8 cellular contexts compared by ENCODE assay signal in the genomic region with DNA sequence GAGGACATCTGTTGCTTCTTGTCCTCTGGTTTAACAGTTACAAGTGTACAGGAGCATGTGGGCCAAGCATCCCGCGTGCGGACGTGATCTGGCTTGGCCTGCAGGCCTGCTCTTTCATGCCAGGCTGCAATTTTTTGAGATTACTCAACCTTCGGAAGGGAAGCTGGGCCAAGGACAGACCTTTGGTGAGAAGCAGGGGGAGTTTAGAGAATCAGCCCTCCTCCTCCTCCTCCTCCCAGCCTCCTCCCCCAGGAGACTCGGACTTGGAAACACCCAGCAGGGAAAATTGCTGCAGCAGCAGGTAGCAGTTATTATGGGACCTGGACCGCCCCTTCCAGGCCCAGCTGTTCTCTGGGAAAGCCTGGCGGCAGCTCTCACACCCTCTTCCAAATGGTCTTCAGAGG. TPM values are rescaled to one million over a fixed set of nuclear protein-coding genes. Genes with fewer than 3 reads are reported as not detected.
A peak's percentile ranks its signal among the peaks of the same experiment; 100 is the strongest.
DNase-seq lines count a peak whose midpoint lies in the region; ATAC-seq and TF ChIP-seq lines count a peak whose summit lies in the region.

No MANE protein-coding gene starts in this region.

- no peaks in the 10 kb centered on the region for H3K9me3 Mint-ChIP-seq in stimulated activated memory B cell treated with anti-CD40 and anti-IgM and Interleukin-4, amounts not matched to agents 10 μg/mL and 1 μg/mL and 100 μg/mL, for 72 hours

- peaks cover 28% of the 10 kb centered on the region for H3K4me1 ChIP-seq in SJCRH30

- ATAC-seq in left cardiac atrium (peak; percentile 88 to 93), GM18909 (IDR thresholded peaks at IDR 0.05; ENCODE audit: poor library complexity, unreplicated experiment) (no peak)
- ATAC-seq in stimulated activated memory B cell treated with anti-CD40 and anti-IgM and Interleukin-4, amounts not matched to agents 10 μg/mL and 1 μg/mL and 100 μg/mL, for 72 hours, result no peak

- peaks cover 72% of the 10 kb centered on the region for H3K4me1 Mint-ChIP-seq in stimulated activated memory B cell treated with anti-CD40 and anti-IgM and Interleukin-4, amounts not matched to agents 10 μg/mL and 1 μg/mL and 100 μg/mL, for 72 hours

- no peak overlapping the region for H3K4me3 Mint-ChIP-seq in stimulated activated memory B cell treated with anti-CD40 and anti-IgM and Interleukin-4, amounts not matched to agents 10 μg/mL and 1 μg/mL and 100 μg/mL, for 72 hours

- no peaks in the 10 kb centered on the region for H3K36me3 ChIP-seq in SJCRH30

- DNase-seq in HFF-Myc (ENCODE audit: extremely low read depth, low read depth), result peak; percentile 80
- DNase-seq in SJCRH30, result peak; percentile 66 to 75
- peak; percentile 77 for DNase-seq in left cardiac atrium
- no peak for DNase-seq in globus pallidus (ENCODE audit: low spot score)
- DNase-seq in T-helper 1 cell, result no peak
- DNase-seq in T-helper 9 cell, result no peak

- H3K27ac Mint-ChIP-seq in stimulated activated memory B cell treated with anti-CD40 and anti-IgM and Interleukin-4, amounts not matched to agents 10 μg/mL and 1 μg/mL and 100 μg/mL, for 72 hours, result peak overlapping the region; percentile 91

- no peaks in the 10 kb centered on the region for H3K27me3 ChIP-seq in SJCRH30

- H3K27ac ChIP-seq in SJCRH30, result peak overlapping the region; percentile 60

- no peaks in the 10 kb centered on the region for H3K36me3 Mint-ChIP-seq in stimulated activated memory B cell treated with anti-CD40 and anti-IgM and Interleukin-4, amounts not matched to agents 10 μg/mL and 1 μg/mL and 100 μg/mL, for 72 hours

- no peak for TF ChIP-seq CTCF in HFF-Myc (IDR thresholded peaks at IDR 0.05; ENCODE audit: low read depth, low read length, missing control alignments)

- H3K27me3 Mint-ChIP-seq in stimulated activated memory B cell treated with anti-CD40 and anti-IgM and Interleukin-4, amounts not matched to agents 10 μg/mL and 1 μg/mL and 100 μg/mL, for 72 hours, result no peaks in the 10 kb centered on the region

- no peaks in the 10 kb centered on the region for H3K9me3 ChIP-seq in SJCRH30 (replicated peaks)

- H3K4me3 ChIP-seq in HFF-Myc (replicated peaks; ENCODE audit: low read depth, low read length) (peak overlapping the region; percentile 14; the same call in 1 of the 2 replicates), SJCRH30 (peak overlapping the region; percentile 34)

- intact Hi-C loops in left cardiac atrium (cut with DNase I), result no loop called here

RNA-seq across cellular contexts. Expression of a gene that starts 5.1 kb away (rescaled TPM):
- 9.5 and 10.1 TPM in 2 replicates for total RNA-seq in SJCRH30 (2014; rRNA removed; shearing (Covaris generic))
- total RNA-seq in left cardiac atrium, result 10 to 100 TPM; 35.8 to 47.0 TPM

RNA-seq across cellular contexts. Expression of a gene that starts 25.3 kb away (rescaled TPM):
- 24.8 and 25.8 TPM in 2 replicates for total RNA-seq in SJCRH30 (2014; rRNA removed; shearing (Covaris generic))
- 10 to 100 TPM; 37.3 to 43.9 TPM for total RNA-seq in left cardiac atrium

RNA-seq across cellular contexts. Expression of a gene that starts 56.6 kb away (rescaled TPM):
- 66.2 and 68.3 TPM in 2 replicates for total RNA-seq in SJCRH30 (2014; rRNA removed; shearing (Covaris generic))
- 10 to 100 TPM; 66.7 to 70.7 TPM for total RNA-seq in left cardiac atrium

Comparison
In these comparisons a context has a peak if more than half of its experiments do, and no peak if none do; other contexts are left out.
1. DNase-seq: peak in HFF-Myc (single experiment), SJCRH30 (2 of 2) and left cardiac atrium (single experiment); none in globus pallidus (single experiment), T-helper 1 cell (0 of 5) and T-helper 9 cell (single experiment).
2. ATAC-seq: peak in left cardiac atrium (2 of 2); none in stimulated activated memory B cell treated with anti-CD40 and anti-IgM and Interleukin-4, amounts not matched to agents 10 μg/mL and 1 μg/mL and 100 μg/mL, for 72 hours (single experiment) and GM18909 (single experiment).